In the genomic region with DNA sequence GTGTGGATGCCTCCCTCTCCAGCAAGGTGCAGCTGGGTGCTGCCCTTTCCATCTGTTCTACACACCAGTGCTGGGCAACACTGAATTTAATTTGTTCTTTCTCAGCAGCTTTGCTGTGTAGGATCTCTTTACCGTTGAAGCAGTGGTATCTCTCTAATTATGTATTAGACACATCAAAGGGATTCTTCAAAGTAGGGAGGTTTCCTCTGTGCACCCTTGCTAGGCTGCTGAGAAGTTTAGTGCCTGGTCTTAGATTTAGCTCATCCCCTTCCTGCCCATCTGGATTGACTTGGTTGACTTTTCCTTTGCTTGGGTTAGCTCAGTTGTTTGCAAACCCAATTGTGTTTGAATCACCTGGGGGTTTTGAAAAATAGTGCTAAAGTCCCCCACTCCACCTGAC, we compare ENCODE assay signal across 22 cellular contexts. TPM values are rescaled to one million over a fixed set of nuclear protein-coding genes. Genes with fewer than 3 reads are reported as not detected.
"Had no signal": no experiment of that assay in that cellular context is flagged by ENCODE, and none has a peak within 500 bp of the region (broad histone marks: within the 10 kb centered on the region; RNA-seq: fewer than 3 reads in every experiment).

No MANE protein-coding gene starts in this region.

- H3K4me1 ChIP-seq: left ventricle myocardium inferior, pancreas, prostate gland, suprapubic skin, tibial artery, upper lobe of right lung had no signal

- DNase-seq: islet precursor cell; left ventricle myocardium inferior; naive thymus-derived CD8-positive, alpha-beta T cell; nucleus accumbens; pancreas; posterior cingulate gyrus; retina; right cardiac atrium; stimulated activated CD4-positive, alpha-beta T cell treated with anti-CD3 and anti-CD28 coated beads, Interleukin-12 subunit alpha, Interleukin-12 subunit beta, amount 100 ng/mL, for 4 hours; stimulated activated CD4-positive, alpha-beta T cell treated with anti-CD3 and anti-CD28 coated beads, Interleukin-15, amount 100 ng/mL, for 24 hours; stimulated activated CD4-positive, alpha-beta T cell treated with anti-CD3 and anti-CD28 coated beads, Interleukin-2, amount 100 ng/mL, for 24 hours; stimulated activated CD4-positive, alpha-beta T cell treated with anti-CD3 and anti-CD28 coated beads, Interleukin-4, amount 100 ng/mL, for 1 hour; stimulated activated naive CD4-positive, alpha-beta T cell; tibial artery; trophoblast cell; upper lobe of right lung had no signal

- H3K27me3 ChIP-seq: suprapubic skin, tibial artery, upper lobe of right lung had no signal

- H3K9me3 ChIP-seq: left ventricle myocardium inferior, pancreas, prostate gland, suprapubic skin, thoracic aorta, tibial artery, upper lobe of right lung had no signal

- H3K36me3 ChIP-seq: left ventricle myocardium inferior, pancreas, prostate gland, suprapubic skin, thoracic aorta, tibial artery, upper lobe of right lung had no signal

- ATAC-seq: naive thymus-derived CD8-positive, alpha-beta T cell; pancreas; right cardiac atrium; sciatic nerve; upper lobe of right lung had no signal

- H3K4me3 ChIP-seq: left ventricle myocardium inferior, lung, pancreas, prostate gland, skin epidermis, suprapubic skin, thoracic aorta, tibial artery, upper lobe of right lung had no signal

- H3K27ac ChIP-seq: left ventricle myocardium inferior, pancreas, prostate gland, skin epidermis, suprapubic skin, thoracic aorta, tibial artery, upper lobe of right lung had no signal

RNA-seq across cellular contexts. Expression of gene LDB2, which starts 27.8 kb away (rescaled TPM):
- total RNA-seq: naive thymus-derived CD8-positive, alpha-beta T cell had no signal
